17 cellular contexts compared by ENCODE assay signal in the genomic region with DNA sequence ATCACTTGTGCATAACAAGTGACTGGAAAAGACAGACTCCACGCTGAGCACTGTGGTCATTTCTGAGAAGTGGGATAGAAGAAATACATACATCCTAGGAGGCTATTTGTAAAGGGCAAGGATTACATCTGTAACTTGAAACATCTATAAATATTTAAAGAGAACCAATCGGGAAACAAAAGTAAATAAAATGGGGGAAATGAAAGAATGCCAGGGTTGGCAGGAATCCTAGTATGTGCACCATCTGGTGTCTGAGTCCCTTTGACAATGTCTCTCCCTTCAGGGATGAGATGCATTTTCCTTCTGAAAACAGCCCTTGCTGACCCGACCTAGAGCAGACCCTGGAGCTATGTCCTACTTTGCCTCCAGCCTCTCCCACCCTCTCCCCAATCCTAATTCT. TPM values are rescaled to one million over a fixed set of nuclear protein-coding genes. Genes with fewer than 3 reads are reported as not detected.
A peak's percentile ranks its signal among the peaks of the same experiment; 100 is the strongest.
DNase-seq lines count a peak whose midpoint lies in the region; ATAC-seq and TF ChIP-seq lines count a peak whose summit lies in the region.
"Had no signal": no experiment of that assay in that cellular context is flagged by ENCODE, and none has a peak within 500 bp of the region (broad histone marks: within the 10 kb centered on the region; RNA-seq: fewer than 3 reads in every experiment).

No MANE protein-coding gene starts in this region.

- POLR2A ChIA-PET in T-cell (lab: Charles Lee), result no interaction called here

- H3K36me3 Mint-ChIP-seq in T-cell, result no peaks in the 10 kb centered on the region
- H3K36me3 Mint-ChIP-seq: mesothelial cell of epicardium, neural progenitor cell had no signal

- H3K4me3 Mint-ChIP-seq in T-cell, result no peak overlapping the region
- H3K4me3 Mint-ChIP-seq: activated CD4-positive, alpha-beta memory T cell treated with anti-CD3 and anti-CD28 coated beads, Interleukin-2, amount 10 ng/mL, durations not matched to agents 7 days and 5 days; mesothelial cell of epicardium; neural progenitor cell had no signal

- H3K4me1 Mint-ChIP-seq in T-cell, result no peaks in the 10 kb centered on the region
- H3K4me1 Mint-ChIP-seq: activated CD4-positive, alpha-beta memory T cell treated with anti-CD3 and anti-CD28 coated beads, Interleukin-2, amount 10 ng/mL, durations not matched to agents 7 days and 5 days had no signal

- no peaks in the 10 kb centered on the region for H3K36me3 ChIP-seq in WERI-Rb-1
- H3K36me3 ChIP-seq: neural progenitor cell, right atrium auricular region, vagina had no signal

- DNase-seq in activated CD8-positive, alpha-beta memory T cell treated with anti-CD3 and anti-CD28 coated beads, Interleukin-2, amount 50 U/mL, for 48 hours, result peak; percentile 2
- DNase-seq in activated CD8-positive, alpha-beta memory T cell treated with anti-CD3 and anti-CD28 coated beads for 24 hours, result no peak
- DNase-seq in NCI-H2171 (lab: John Stamatoyannopoulos, UW) (peak; percentile 55), WERI-Rb-1 (no peak), smooth muscle cell of the brain vasculature (ENCODE audit: low read depth, low spot score) (peak; percentile 12), cortex of kidney (lab: John Stamatoyannopoulos, UW) (no peak), T-cell (no peak)
- DNase-seq: activated CD4-positive, alpha-beta memory T cell treated with anti-CD3 and anti-CD28 coated beads, Interleukin-2, amount 10 ng/mL, durations not matched to agents 7 days and 5 days; KBM-7 had no signal

- H3K27me3 ChIP-seq in WERI-Rb-1 (ENCODE audit: insufficient read depth, low read depth, severe bottlenecking), result no peaks in the 10 kb centered on the region
- H3K27me3 ChIP-seq: neural progenitor cell, right atrium auricular region, vagina had no signal

- CTCF ChIA-PET in T-cell (lab: Charles Lee), result no interaction called here

- no peak for TF ChIP-seq CTCF in WERI-Rb-1 (IDR thresholded peaks at IDR 0.05; ENCODE audit: low read depth, low read length)

- ATAC-seq in GM21619 (IDR thresholded peaks at IDR 0.05; ENCODE audit: unreplicated experiment) (no peak), T-cell (replicated peaks in 1 of 4) (no peak)

- peaks cover 8% of the 10 kb centered on the region for H3K9me3 ChIP-seq in WERI-Rb-1 (ENCODE audit: severe bottlenecking)
- H3K9me3 ChIP-seq: right atrium auricular region, vagina had no signal

- peaks cover 3 to 4% of the 10 kb centered on the region in 2 donors for H3K27me3 Mint-ChIP-seq in T-cell

- H3K27ac Mint-ChIP-seq in T-cell, result no peak overlapping the region
- H3K27ac Mint-ChIP-seq: activated CD4-positive, alpha-beta memory T cell treated with anti-CD3 and anti-CD28 coated beads, Interleukin-2, amount 10 ng/mL, durations not matched to agents 7 days and 5 days; activated T-helper 2 cell treated with anti-CD3 and anti-CD28 coated beads, Interferon-gamma antibody, Interleukin-2, Interleukin-4, amounts not matched to agents 10 μg/mL and 5 μg/mL and 100 μg/mL, durations not matched to agents 14 hours and 24 hours and 36 hours; mesothelial cell of epicardium; neural progenitor cell had no signal

- H3K27ac ChIP-seq in WERI-Rb-1, result peak overlapping the region; percentile 70
- H3K27ac ChIP-seq: HL-60, neural progenitor cell, right atrium auricular region, vagina had no signal

- peaks cover 0 to 12% (median 3%) of the 10 kb centered on the region in 3 donors for H3K9me3 Mint-ChIP-seq in T-cell
- H3K9me3 Mint-ChIP-seq: activated CD4-positive, alpha-beta memory T cell treated with anti-CD3 and anti-CD28 coated beads, Interleukin-2, amount 10 ng/mL, durations not matched to agents 7 days and 5 days; activated T-helper 2 cell treated with anti-CD3 and anti-CD28 coated beads, Interferon-gamma antibody, Interleukin-2, Interleukin-4, amounts not matched to agents 10 μg/mL and 5 μg/mL and 100 μg/mL, durations not matched to agents 14 hours and 24 hours and 36 hours had no signal

- no peak overlapping the region for H3K4me3 ChIP-seq in WERI-Rb-1 (ENCODE audit: low read depth, low read length)
- H3K4me3 ChIP-seq: neural progenitor cell, right atrium auricular region, vagina had no signal

RNA-seq across cellular contexts. Expression of gene VSTM2L, which starts 53.2 kb away (rescaled TPM):
- total RNA-seq in T-cell, result not detected
- total RNA-seq: Caco-2, vagina had no signal

Comparison
In these comparisons a context has a peak if more than half of its experiments do, and no peak if none do; other contexts are left out.
1. DNase-seq: peak in activated CD8-positive, alpha-beta memory T cell treated with anti-CD3 and anti-CD28 coated beads, Interleukin-2, amount 50 U/mL, for 48 hours (single experiment), NCI-H2171 (single experiment) and smooth muscle cell of the brain vasculature (single experiment); none in activated CD8-positive, alpha-beta memory T cell treated with anti-CD3 and anti-CD28 coated beads for 24 hours (single experiment), WERI-Rb-1 (single experiment), cortex of kidney (single experiment) and T-cell (0 of 34).